In the genomic region with DNA sequence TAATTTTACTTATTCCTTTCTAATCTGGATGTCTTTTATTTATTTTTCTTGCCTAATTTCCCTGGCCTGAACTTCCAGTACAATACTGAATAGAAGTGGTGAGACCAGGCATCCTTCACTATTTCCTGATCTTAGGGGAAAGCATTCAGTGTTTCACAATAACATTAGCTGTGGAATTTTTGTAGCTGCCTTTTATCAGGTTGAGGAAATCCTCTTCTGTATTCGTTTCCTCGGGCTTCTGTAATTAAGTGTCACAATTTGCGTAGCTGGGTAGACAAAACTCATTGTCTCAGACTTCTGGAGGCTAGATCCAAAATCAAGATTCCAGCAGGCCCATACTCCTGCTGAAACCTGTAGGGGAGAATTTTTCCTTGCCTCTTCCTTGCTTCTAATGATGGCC, we compare ENCODE assay signal across 16 cellular contexts.
DNase-seq lines count a peak whose midpoint lies in the region; ATAC-seq and TF ChIP-seq lines count a peak whose summit lies in the region.
"Had no signal": no experiment of that assay in that cellular context is flagged by ENCODE, and none has a peak within 500 bp of the region (broad histone marks: within the 10 kb centered on the region; RNA-seq: fewer than 3 reads in every experiment).

No MANE protein-coding gene starts in this region.

- no peak overlapping the region for H3K9ac ChIP-seq in trophoblast cell (ENCODE audit: low read length)

- no peak overlapping the region for H3K4me2 ChIP-seq in trophoblast cell (ENCODE audit: low read length)

- no peak for TF ChIP-seq EP300 in tibial nerve (IDR thresholded peaks at IDR 0.05)

- no peak overlapping the region for H3K4me3 ChIP-seq in trophoblast cell (ENCODE audit: low read depth, low read length)
- H3K4me3 ChIP-seq in tibial nerve: no peak overlapping the region
- H3K4me3 ChIP-seq: HAP-1 had no signal

- ATAC-seq in HG02763 (IDR thresholded peaks at IDR 0.05; ENCODE audit: unreplicated experiment) (no peak), HG03439 (IDR thresholded peaks at IDR 0.05; ENCODE audit: unreplicated experiment) (no peak)

- no peak overlapping the region for H2BK12ac ChIP-seq in trophoblast cell (ENCODE audit: low read length)

- H3K36me3 ChIP-seq in trophoblast cell (ENCODE audit: control insufficient read depth in 1 of 2, insufficient read depth in 2 of 2, low read length in 2 of 2) (no peaks in the 10 kb centered on the region), tibial nerve (no peaks in the 10 kb centered on the region)
- H3K36me3 ChIP-seq: BE2C, HAP-1 had no signal

- H3K4me1 ChIP-seq in trophoblast cell (ENCODE audit: control insufficient read depth in 1 of 2, insufficient read depth in 2 of 2, low read length in 2 of 2): no peaks in the 10 kb centered on the region
- no peaks in the 10 kb centered on the region for H3K4me1 ChIP-seq in tibial nerve
- H3K4me1 ChIP-seq: BE2C, HAP-1 had no signal

- H3K27me3 ChIP-seq in trophoblast cell (ENCODE audit: insufficient read depth, low read length) (no peaks in the 10 kb centered on the region), tibial nerve (no peaks in the 10 kb centered on the region)
- H3K27me3 ChIP-seq: BE2C had no signal

- H3K4ac ChIP-seq in trophoblast cell (ENCODE audit: low read depth, low read length): no peak overlapping the region

- no peaks in the 10 kb centered on the region for H3K79me2 ChIP-seq in trophoblast cell (ENCODE audit: control insufficient read depth, insufficient read depth, low read length, poor library complexity)

- no peak overlapping the region for H4K12ac ChIP-seq in trophoblast cell (ENCODE audit: low read depth, low read length)

- H3K9me3 ChIP-seq in trophoblast cell (ENCODE audit: insufficient read depth, low read depth, low read length) (no peaks in the 10 kb centered on the region), tibial nerve (no peaks in the 10 kb centered on the region)
- H3K9me3 ChIP-seq: BE2C, HAP-1 had no signal

- H3K23ac ChIP-seq in trophoblast cell (ENCODE audit: low read length): no peak overlapping the region

- H2BK120ac ChIP-seq in trophoblast cell (ENCODE audit: insufficient read depth, low read length, poor library complexity): no peak overlapping the region

- H2BK5ac ChIP-seq in trophoblast cell (ENCODE audit: low read depth, low read length, poor library complexity): no peak overlapping the region

- no peak overlapping the region for H2AFZ ChIP-seq in trophoblast cell (ENCODE audit: insufficient read depth, low read length, poor library complexity)

- H3K79me1 ChIP-seq in trophoblast cell (ENCODE audit: low read length): no peaks in the 10 kb centered on the region

- H4K91ac ChIP-seq in trophoblast cell (ENCODE audit: low read depth, low read length): no peak overlapping the region

- H3K14ac ChIP-seq in trophoblast cell (ENCODE audit: low read length): no peak overlapping the region

- H2AK5ac ChIP-seq in trophoblast cell (ENCODE audit: low read length): no peak overlapping the region

- H4K8ac ChIP-seq in trophoblast cell (ENCODE audit: low read depth, low read length): no peak overlapping the region

- TF ChIP-seq POLR2A in tibial nerve (IDR thresholded peaks at IDR 0.05): no peak

- H3K27ac ChIP-seq in trophoblast cell (ENCODE audit: low read depth, low read length): no peak overlapping the region
- no peak overlapping the region for H3K27ac ChIP-seq in tibial nerve
- H3K27ac ChIP-seq: C4-2B had no signal

- DNase-seq in ELF-1 (ENCODE audit: low read depth, low spot score) (peak; percentile 15), dermis blood vessel endothelial cell (peak; percentile 65), iris pigment epithelial cell (ENCODE audit: low read depth) (peak; percentile 27), trophoblast cell (peak; percentile 2 to 61), tibial nerve (ENCODE audit: low spot score in 2 of 2) (no peak), NCI-H345 (lab: John Stamatoyannopoulos, UW) (no peak)
- DNase-seq: BE2C; CD4-positive, alpha-beta memory T cell; DMS79 treated with DMSO at 0.1 percent for 48 hours; EL; GDM1; IMR-90 had no signal

- no peak for TF ChIP-seq CTCF in tibial nerve (IDR thresholded peaks at IDR 0.05)

- no peak overlapping the region for H3K18ac ChIP-seq in trophoblast cell (ENCODE audit: low read length)

- no CpG with 5 or more reads among the region's 3 CpGs for WGBS in trophoblast cell (ENCODE audit: extremely low coverage, insufficient coverage, insufficient read length)
- WGBS in tibial nerve, 2 donors: 67 to 82% methylated on average over 3 of the region's 3 CpGs

Comparison
In these comparisons a context has a peak if more than half of its experiments do, and no peak if none do; other contexts are left out.
1. DNase-seq: peak in ELF-1 (single experiment), dermis blood vessel endothelial cell (single experiment), iris pigment epithelial cell (single experiment) and trophoblast cell (2 of 2); none in tibial nerve (0 of 2) and NCI-H345 (single experiment).